8 cellular contexts compared by ENCODE assay signal in genomic region chr13:97221989-97222700, GRCh38. TPM values are rescaled to one million over a fixed set of nuclear protein-coding genes. Genes with fewer than 3 reads are reported as not detected.
DNase-seq lines count a peak whose midpoint lies in the region; ATAC-seq and TF ChIP-seq lines count a peak whose summit lies in the region.

TSS of gene MBNL2 (plus strand) at chr13:97222333. CDS start at chr13:97276236, 53,903 bp downstream.

- H3K4me1 ChIP-seq in colonic mucosa: peaks cover 8% of the 10 kb centered on the region

- H3K9ac ChIP-seq in colonic mucosa (ENCODE audit: low read depth in 2 of 2, low read length in 2 of 2): peak within 1 kb of the TSS; percentile 69 to 86

- peak within 1 kb of the TSS; percentile 91 for H3K4me3 Mint-ChIP-seq in activated CD4-positive, alpha-beta T cell treated with anti-CD3 and anti-CD28 coated beads, Interleukin-2, amount 10 ng/mL, durations not matched to agents 24 days and 14 days

- intact Hi-C loops in activated CD4-positive, alpha-beta T cell treated with anti-CD3 and anti-CD28 coated beads, Interleukin-2, amount 10 ng/mL, durations not matched to agents 24 days and 14 days (cut with micrococcal nuclease): loop anchor here (1.0 to 10.0 kb wide), 5 partner anchors 36 to 753 kb away; no protein-coding TSS in a partner anchor
- intact Hi-C loops in colonic mucosa (cut with DNase I): loop anchor here (5.0 kb wide), 1 partner anchor 120 kb away; no protein-coding TSS in a partner anchor
- intact Hi-C loops in left colon (cut with DNase I, micrococcal nuclease): loop anchor here in 1 of 2 donors (5.0 to 10.0 kb wide), 3 partner anchors 110 to 213 kb away; partner anchors contain the start of gene RAP2A

- H3K27ac Mint-ChIP-seq in activated CD4-positive, alpha-beta T cell treated with anti-CD3 and anti-CD28 coated beads, Interleukin-2, amount 10 ng/mL, durations not matched to agents 24 days and 14 days: peak within 1 kb of the TSS; percentile 92

- H3K4me3 ChIP-seq in colonic mucosa: peak within 1 kb of the TSS; percentile 38

- no peaks in the 10 kb centered on the region for H3K9me3 Mint-ChIP-seq in activated CD4-positive, alpha-beta T cell treated with anti-CD3 and anti-CD28 coated beads, Interleukin-2, amount 10 ng/mL, durations not matched to agents 24 days and 14 days

- no peaks in the 10 kb centered on the region for H3K9me3 ChIP-seq in colonic mucosa

- no peak for TF ChIP-seq CTCF in colonic mucosa (IDR thresholded peaks at IDR 0.05)

- no peaks in the 10 kb centered on the region for H3K27me3 ChIP-seq in colonic mucosa

- H3K27ac ChIP-seq in colonic mucosa: peak within 1 kb of the TSS; percentile 91

- no peaks in the 10 kb centered on the region for H3K27me3 Mint-ChIP-seq in activated CD4-positive, alpha-beta T cell treated with anti-CD3 and anti-CD28 coated beads, Interleukin-2, amount 10 ng/mL, durations not matched to agents 24 days and 14 days

- DNase-seq in AML-193 (lab: John Stamatoyannopoulos, UW): peak; percentile 74 to 79
- peak; percentile 63 for DNase-seq in GM19238 (ENCODE audit: insufficient read length, low spot score)
- DNase-seq in NCI-H510A (lab: John Stamatoyannopoulos, UW): peak; percentile 73
- DNase-seq in activated CD4-positive, alpha-beta T cell treated with anti-CD3 and anti-CD28 coated beads, Interleukin-2, amount 10 ng/mL, durations not matched to agents 24 days and 14 days: peak; percentile 95
- peak; percentile 96 for DNase-seq in colonic mucosa
- DNase-seq in left colon: peak; percentile 87 to 95
- peak; percentile 63 to 72 for DNase-seq in stimulated activated CD4-positive, alpha-beta T cell treated with anti-CD3 and anti-CD28 coated beads, Interleukin-1b, Interleukin-23, amount 100 ng/mL, for 4 hours (ENCODE audit: low read depth in 2 of 2)

- H3K36me3 Mint-ChIP-seq in activated CD4-positive, alpha-beta T cell treated with anti-CD3 and anti-CD28 coated beads, Interleukin-2, amount 10 ng/mL, durations not matched to agents 24 days and 14 days (ENCODE audit: low read depth): peaks cover 2% of the 10 kb centered on the region

- peaks cover 39% of the 10 kb centered on the region for H3K4me1 Mint-ChIP-seq in activated CD4-positive, alpha-beta T cell treated with anti-CD3 and anti-CD28 coated beads, Interleukin-2, amount 10 ng/mL, durations not matched to agents 24 days and 14 days

- ATAC-seq in HG03439 (IDR thresholded peaks at IDR 0.05; ENCODE audit: unreplicated experiment): peak; percentile 97
- ATAC-seq in left colon: peak; percentile 90

- no peaks in the 10 kb centered on the region for H3K36me3 ChIP-seq in colonic mucosa

RNA-seq across cellular contexts. Expression of gene MBNL2, which starts in this region (rescaled TPM):
- 22.0 and 24.5 TPM in 2 replicates for total RNA-seq in activated CD4-positive, alpha-beta T cell treated with anti-CD3 and anti-CD28 coated beads, Interleukin-2, amount 10 ng/mL, durations not matched to agents 24 days and 14 days
- total RNA-seq in colonic mucosa: 10 to 100 TPM; 28.2 to 61.8 TPM
- 10 to 100 TPM; 31.4 to 50.1 TPM for total RNA-seq in left colon

Comparison
In these comparisons a context has a peak if more than half of its experiments do, and no peak if none do; other contexts are left out.
1. Peak in every context shown above with its lines: DNase-seq, ATAC-seq, H3K4me3 ChIP-seq and H3K27ac ChIP-seq.